Comparison of ENCODE assay signal across 9 cellular contexts in the genomic region with DNA sequence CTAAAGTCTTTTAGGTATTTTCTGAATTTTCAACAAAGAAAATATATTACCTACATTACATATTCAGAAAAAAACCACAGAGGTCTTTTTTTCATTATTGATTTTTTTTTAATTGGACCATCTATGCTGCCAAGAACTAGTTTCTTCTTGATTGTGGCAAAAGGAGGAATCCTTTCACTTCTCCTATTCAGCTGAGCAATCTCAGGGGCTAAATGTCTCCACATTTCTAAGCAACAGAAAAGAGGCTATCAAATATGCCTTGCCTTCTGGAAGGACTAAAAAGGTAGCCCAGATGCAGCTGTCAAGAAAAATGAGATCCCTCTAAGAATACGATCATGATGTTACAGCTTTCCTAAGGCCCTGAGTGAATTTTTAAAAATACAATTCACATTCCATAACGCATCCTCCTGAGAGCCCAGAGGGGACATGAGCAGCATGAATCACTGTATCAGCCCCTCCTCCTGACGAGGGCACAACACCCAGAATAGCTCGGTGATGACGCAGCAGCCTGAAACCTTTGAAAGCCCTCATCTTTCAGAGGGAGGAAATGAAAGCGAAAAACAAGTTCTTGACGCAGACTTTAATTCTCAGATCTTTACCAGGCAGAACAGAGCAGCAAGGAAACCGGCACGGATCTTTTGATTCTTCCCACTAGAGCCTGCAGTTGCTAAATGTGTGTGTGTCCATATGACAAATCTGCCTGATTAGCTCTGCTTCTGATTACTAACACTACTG. TPM values are rescaled to one million over a fixed set of nuclear protein-coding genes. Genes with fewer than 3 reads are reported as not detected.
A peak's percentile ranks its signal among the peaks of the same experiment; 100 is the strongest.
DNase-seq lines count a peak whose midpoint lies in the region; ATAC-seq and FAIRE-seq lines count a peak whose summit lies in the region.
"Had no signal": no experiment of that assay in that cellular context is flagged by ENCODE, and none has a peak within 500 bp of the region (broad histone marks: within the 10 kb centered on the region; RNA-seq: fewer than 3 reads in every experiment).

No MANE protein-coding gene starts in this region.

- peak; percentile 55 for FAIRE-seq in urothelium cell line (lab: Jason Lieb, UNC)
- FAIRE-seq: frontal cortex had no signal

- H3K27me3 ChIP-seq in CD8-positive, alpha-beta memory T cell (ENCODE audit: insufficient read depth, low read length, poor library complexity, severe bottlenecking): no peaks in the 10 kb centered on the region
- H3K27me3 ChIP-seq in HUES6 (ENCODE audit: control insufficient read depth, insufficient read depth, low read length) (no peaks in the 10 kb centered on the region), right cardiac atrium (ENCODE audit: control insufficient read depth, insufficient read depth) (no peaks in the 10 kb centered on the region)

- H3K36me3 ChIP-seq in CD8-positive, alpha-beta memory T cell (ENCODE audit: insufficient read depth, low read length): no peaks in the 10 kb centered on the region
- H3K36me3 ChIP-seq in HUES6 (ENCODE audit: control insufficient read depth, insufficient read depth, low read length): no peaks in the 10 kb centered on the region

- H3K36me3 Mint-ChIP-seq in CD8-positive, alpha-beta memory T cell: peaks cover 0 to 40% (median 13%) of the 10 kb centered on the region in 3 donors
- H3K36me3 Mint-ChIP-seq in T-helper 1 cell treated with Interleukin-12 subunit alpha and Interleukin-12 subunit beta and Interleukin-4 antibody, amounts not matched to agents 30 μg/mL and 1 μg/mL, for 36 hours (ENCODE audit: low read depth): peaks cover 25% of the 10 kb centered on the region

- POLR2A ChIA-PET in CD8-positive, alpha-beta memory T cell (lab: Charles Lee): interaction anchor here (0.7 to 3.9 kb wide), 6 partner anchors 15 to 39 kb away, joined by 4 to 15 read pairs (median 5); a partner anchor contains a TSS

- no peaks in the 10 kb centered on the region for H3K27me3 Mint-ChIP-seq in CD8-positive, alpha-beta memory T cell
- H3K27me3 Mint-ChIP-seq in T-helper 1 cell treated with Interleukin-12 subunit alpha and Interleukin-12 subunit beta and Interleukin-4 antibody, amounts not matched to agents 30 μg/mL and 1 μg/mL, for 36 hours (ENCODE audit: low read depth): no peaks in the 10 kb centered on the region

- CTCF ChIA-PET in CD8-positive, alpha-beta memory T cell (lab: Charles Lee): interaction anchor here (0.7 to 1.7 kb wide), 5 partner anchors 9 to 113 kb away, joined by 3 to 9 read pairs (median 4); a partner anchor contains a TSS

- peak overlapping the region; percentile 86 for H3K27ac ChIP-seq in CD8-positive, alpha-beta memory T cell (ENCODE audit: low read depth, low read length)
- H3K27ac ChIP-seq in HUES6 (ENCODE audit: low read depth, low read length): peak overlapping the region; percentile 73; the same call in 1 of the 2 replicates
- H3K27ac ChIP-seq in right cardiac atrium (ENCODE audit: low read length): peak overlapping the region; percentile 100

- peaks cover 16% of the 10 kb centered on the region for H3K4me1 ChIP-seq in CD8-positive, alpha-beta memory T cell (ENCODE audit: insufficient read depth, low read length)
- H3K4me1 ChIP-seq in HUES6 (ENCODE audit: control insufficient read depth, insufficient read depth, low read length) (peaks cover 12% of the 10 kb centered on the region; the same call in 1 of the 2 replicates), right cardiac atrium (ENCODE audit: control insufficient read depth, insufficient read depth, low read length) (no peaks in the 10 kb centered on the region)

- intact Hi-C loops in right cardiac atrium (cut with DNase I): no loop called here

- H3K4me1 Mint-ChIP-seq in CD8-positive, alpha-beta memory T cell: peaks cover 18 to 32% (median 31%) of the 10 kb centered on the region in 3 donors
- H3K4me1 Mint-ChIP-seq in T-helper 1 cell treated with Interleukin-12 subunit alpha and Interleukin-12 subunit beta and Interleukin-4 antibody, amounts not matched to agents 30 μg/mL and 1 μg/mL, for 36 hours (ENCODE audit: low read depth): peaks cover 20% of the 10 kb centered on the region

- DNase-seq in CD8-positive, alpha-beta memory T cell: peak; percentile 78 to 92 (median 87)
- DNase-seq in anterior cingulate cortex (lab: John Stamatoyannopoulos, UW) (peak; percentile 3 to 91 (median 75)), right cardiac atrium (peak; percentile 90 to 92 (median 91)), putamen (ENCODE audit: low spot score) (peak; percentile 94), urothelium cell line (ENCODE audit: low spot score) (peak; percentile 89)

- under 1% methylated on average over 9 of the region's 9 CpGs for WGBS in right cardiac atrium

- no peaks in the 10 kb centered on the region for H3K9me3 Mint-ChIP-seq in CD8-positive, alpha-beta memory T cell
- H3K9me3 Mint-ChIP-seq in T-helper 1 cell treated with Interleukin-12 subunit alpha and Interleukin-12 subunit beta and Interleukin-4 antibody, amounts not matched to agents 30 μg/mL and 1 μg/mL, for 36 hours: no peaks in the 10 kb centered on the region

- no peaks in the 10 kb centered on the region for H3K9me3 ChIP-seq in CD8-positive, alpha-beta memory T cell (ENCODE audit: low read length)
- H3K9me3 ChIP-seq in HUES6 (ENCODE audit: control insufficient read depth, insufficient read depth, low read depth, low read length) (no peaks in the 10 kb centered on the region), right cardiac atrium (ENCODE audit: control insufficient read depth, low read length) (no peaks in the 10 kb centered on the region)

- H3K9ac ChIP-seq in HUES6 (ENCODE audit: low read length): peak overlapping the region; percentile 10

- peak overlapping the region; percentile 90 to 100 (median 98) for H3K27ac Mint-ChIP-seq in CD8-positive, alpha-beta memory T cell
- peak overlapping the region; percentile 97 for H3K27ac Mint-ChIP-seq in T-helper 1 cell treated with Interleukin-12 subunit alpha and Interleukin-12 subunit beta and Interleukin-4 antibody, amounts not matched to agents 30 μg/mL and 1 μg/mL, for 36 hours

- ATAC-seq in GM21515 (IDR thresholded peaks at IDR 0.05; ENCODE audit: unreplicated experiment): peak; percentile 89
- ATAC-seq in right cardiac atrium: peak; percentile 97 to 99

- peak overlapping the region; percentile 81 to 96 (median 87) for H3K4me3 Mint-ChIP-seq in CD8-positive, alpha-beta memory T cell
- peak overlapping the region; percentile 82 for H3K4me3 Mint-ChIP-seq in T-helper 1 cell treated with Interleukin-12 subunit alpha and Interleukin-12 subunit beta and Interleukin-4 antibody, amounts not matched to agents 30 μg/mL and 1 μg/mL, for 36 hours

- H3K4me3 ChIP-seq in CD8-positive, alpha-beta memory T cell (ENCODE audit: low read length): peak overlapping the region; percentile 14
- H3K4me3 ChIP-seq in HUES6 (ENCODE audit: low read depth, low read length) (peak overlapping the region; percentile 36; the same call in 1 of the 2 replicates), right cardiac atrium (ENCODE audit: low read length) (peak overlapping the region; percentile 80)

RNA-seq across cellular contexts. Expression of a gene that starts 24.6 kb away (rescaled TPM):
- 10 to 100 TPM; 43.2 to 45.9 TPM for total RNA-seq in CD8-positive, alpha-beta memory T cell
- 26.6 TPM for polyA plus RNA-seq in CD8-positive, alpha-beta memory T cell
- total RNA-seq in right cardiac atrium: 10 to 100 TPM; 17.7 to 21.1 (median 19.7) TPM
- polyA plus RNA-seq in right cardiac atrium: 13.4 TPM

RNA-seq across cellular contexts. Expression of a gene that starts 37.5 kb away (rescaled TPM):
- total RNA-seq in CD8-positive, alpha-beta memory T cell: 10 to 100 TPM; 47.6 to 54.8 TPM
- polyA plus RNA-seq in CD8-positive, alpha-beta memory T cell: 102 TPM
- total RNA-seq in right cardiac atrium: 10 to 100 TPM; 50.1 to 61.0 (median 58.2) TPM
- polyA plus RNA-seq in right cardiac atrium: 17.2 TPM

Comparison
In these comparisons a context has a peak if more than half of its experiments do, and no peak if none do; other contexts are left out.
1. Peak in every context shown above with its lines: DNase-seq, ATAC-seq, H3K4me3 ChIP-seq and H3K27ac ChIP-seq.
2. H3K4me3 ChIP-seq: peak in every context shown above with its lines; median percentile 80 in right cardiac atrium; 36 in HUES6; 14 in CD8-positive, alpha-beta memory T cell.